11 cellular contexts compared by ENCODE assay signal in genomic region chr7:27197137-27198042, GRCh38. TPM values are rescaled to one million over a fixed set of nuclear protein-coding genes. Genes with fewer than 3 reads are reported as not detected.
A peak's percentile ranks its signal among the peaks of the same experiment; 100 is the strongest.
DNase-seq lines count a peak whose midpoint lies in the region; ATAC-seq, FAIRE-seq and TF ChIP-seq lines count a peak whose summit lies in the region.
"Had no signal": no experiment of that assay in that cellular context is flagged by ENCODE, and none has a peak within 500 bp of the region (broad histone marks: within the 10 kb centered on the region; RNA-seq: fewer than 3 reads in every experiment).

No MANE protein-coding gene starts in this region.

- no peak overlapping the region for H3K4me2 ChIP-seq in SK-N-SH

- CTCF ChIA-PET in SK-N-SH (lab: Yijun Ruan, JAX) = interaction anchor here (0.6 to 5.2 kb wide), 5 partner anchors 13 to 823 kb away, joined by 3 to 44 read pairs (median 20); no protein-coding TSS in a partner anchor

- ATAC-seq in HG02588 (IDR thresholded peaks at IDR 0.05; ENCODE audit: unreplicated experiment) = no peak

- WGBS in SK-N-SH (ENCODE audit: low lambda C conversion rate) = 21% methylated on average over 18 of the region's 18 CpGs

- H3K27me3 ChIP-seq in SK-N-SH (ENCODE audit: insufficient read depth) (peaks cover 82% of the 10 kb centered on the region), muscle layer of colon (ENCODE audit: control insufficient read depth in 1 of 2, insufficient read depth in 2 of 2, low read length in 2 of 2) (peaks cover 26 to 41% of the 10 kb centered on the region in 2 donors)

- H3K9me3 ChIP-seq in SK-N-SH = no peaks in the 10 kb centered on the region
- H3K9me3 ChIP-seq in muscle layer of colon (ENCODE audit: low read length) = no peaks in the 10 kb centered on the region
- H3K9me3 ChIP-seq: stomach had no signal

- peaks cover 9% of the 10 kb centered on the region for H4K20me1 ChIP-seq in SK-N-SH (ENCODE audit: insufficient read depth)

- peaks cover 8% of the 10 kb centered on the region for H3F3A ChIP-seq in SK-N-SH (replicated peaks; ENCODE audit: insufficient read depth)

- DNase-seq in ELR (ENCODE audit: low read depth) (peak; percentile 41), SK-N-SH (no peak), inferior parietal cortex (ENCODE audit: extremely low spot score) (no peak), GM19239 (ENCODE audit: insufficient read length, low spot score) (no peak)
- DNase-seq: activated naive CD4-positive, alpha-beta T cell treated with anti-CD3 and anti-CD28 coated beads, Interleukin-2, amount 50 U/mL, for 16 hours; C1 segment of cervical spinal cord; effector memory CD4-positive, alpha-beta T cell; NCI-H2029; stomach had no signal

- no peak overlapping the region for H2AFZ ChIP-seq in SK-N-SH (ENCODE audit: low read depth)

- no peaks in the 10 kb centered on the region for H3K79me2 ChIP-seq in SK-N-SH (ENCODE audit: insufficient read depth)

- peaks cover 0 to 4% of the 10 kb centered on the region in 2 experiments; a peak in 1 of 4 replicates for H3K4me1 ChIP-seq in SK-N-SH (ENCODE audit: control insufficient read depth in 1 of 2, insufficient read depth in 2 of 2, low read depth in 1 of 2, low read length in 1 of 2)
- peaks cover 13% of the 10 kb centered on the region for H3K4me1 ChIP-seq in muscle layer of colon (ENCODE audit: insufficient read depth, low read length)

- POLR2A ChIA-PET in SK-N-SH (lab: Yijun Ruan, JAX) = no interaction called here

- no peak for FAIRE-seq in GM19239 (lab: Jason Lieb, UNC)

- no peak for TF ChIP-seq RAD21 in SK-N-SH (IDR thresholded peaks at IDR 0.05; ENCODE audit: low read length)

- H3K9me2 ChIP-seq in SK-N-SH = no peaks in the 10 kb centered on the region

- H3K36me3 ChIP-seq in SK-N-SH (replicated peaks in 1 of 2; ENCODE audit: control insufficient read depth in 1 of 2, insufficient read depth in 2 of 2, low read length in 1 of 2) (no peaks in the 10 kb centered on the region), muscle layer of colon (ENCODE audit: insufficient read depth, low read length) (no peaks in the 10 kb centered on the region)
- H3K36me3 ChIP-seq: stomach had no signal

- TF ChIP-seq CTCF in SK-N-SH (IDR thresholded peaks at IDR 0.05) = no peak

- no peak overlapping the region for H3K4me3 ChIP-seq in SK-N-SH (ENCODE audit: low read depth in 2 of 2, low read length in 1 of 2)
- peak overlapping the region; percentile 86 to 92 for H3K4me3 ChIP-seq in muscle layer of colon (ENCODE audit: low read depth in 1 of 2, low read length in 2 of 2)
- H3K4me3 ChIP-seq: stomach had no signal

- no peak for TF ChIP-seq EP300 in SK-N-SH (IDR thresholded peaks at IDR 0.05; ENCODE audit: borderline replicate concordance in 1 of 2, low read depth in 1 of 2, low read length in 1 of 2)

- H3K27ac ChIP-seq in SK-N-SH (ENCODE audit: low read depth in 2 of 2, low read length in 1 of 2) (no peak overlapping the region), muscle layer of colon (ENCODE audit: low read depth, low read length) (peak overlapping the region; percentile 57)
- H3K27ac ChIP-seq: stomach had no signal

- H3K9ac ChIP-seq in SK-N-SH (no peak overlapping the region), muscle layer of colon (ENCODE audit: low read length) (peak overlapping the region; percentile 55)

TF ChIP-seq in SK-N-SH, 30 proteins besides CTCF, POLR2A, EP300 and RAD21:
- TF ChIP-seq YY1 (IDR thresholded peaks at IDR 0.05; ENCODE audit: low read depth) (no peak), GABPA (IDR thresholded peaks at IDR 0.05; ENCODE audit: low read depth) (no peak), RXRA (IDR thresholded peaks at IDR 0.05; ENCODE audit: borderline replicate concordance, low read depth) (no peak), CHD2 (IDR thresholded peaks at IDR 0.05; ENCODE audit: low read length, partially characterized antibody) (no peak), USF2 (IDR thresholded peaks at IDR 0.05; ENCODE audit: borderline replicate concordance, low read depth, low read length) (no peak), EZH2phosphoT487 (IDR thresholded peaks at IDR 0.05; ENCODE audit: borderline replicate concordance, low read depth) (peak; percentile 56)
TF ChIP-seq in SK-N-SH: peak in this region for 1.

RNA-seq across cellular contexts. Expression of gene HOXA13, which starts 2.5 kb away (rescaled TPM):
- polyA plus RNA-seq in SK-N-SH (2012; rRNA removed) = not detected in 2 replicates
- polyA plus RNA-seq in SK-N-SH (2012; cell fraction: cytosol; rRNA removed) = not detected in 2 replicates
- not detected in 2 replicates for polyA plus RNA-seq in SK-N-SH (2012; cell fraction: nucleus; rRNA removed)
- polyA plus RNA-seq: stomach had no signal

RNA-seq across cellular contexts. Expression of gene HOXA11, which starts 12.4 kb away (rescaled TPM):
- not detected in 2 replicates for polyA plus RNA-seq in SK-N-SH (2012; rRNA removed)
- polyA plus RNA-seq in SK-N-SH (2012; cell fraction: cytosol; rRNA removed) = not detected in 2 replicates
- polyA plus RNA-seq in SK-N-SH (2012; cell fraction: nucleus; rRNA removed) = not detected in 2 replicates
- polyA plus RNA-seq: stomach had no signal

RNA-seq across cellular contexts. Expression of gene HOXA10, which starts 23.3 kb away (rescaled TPM):
- polyA plus RNA-seq in SK-N-SH (2012; rRNA removed) = not detected in 2 replicates
- not detected in 2 replicates for polyA plus RNA-seq in SK-N-SH (2012; cell fraction: cytosol; rRNA removed)
- not detected in 2 replicates for polyA plus RNA-seq in SK-N-SH (2012; cell fraction: nucleus; rRNA removed)

RNA-seq across cellular contexts. Expression of gene HOXA9, which starts 32.1 kb away (rescaled TPM):
- not detected in 2 replicates for polyA plus RNA-seq in SK-N-SH (2012; rRNA removed)
- not detected in 2 replicates for polyA plus RNA-seq in SK-N-SH (2012; cell fraction: cytosol; rRNA removed)
- polyA plus RNA-seq in SK-N-SH (2012; cell fraction: nucleus; rRNA removed) = not detected in 2 replicates

RNA-seq across cellular contexts. Expression of gene HOXA7, which starts 40.9 kb away (rescaled TPM):
- not detected in 2 replicates for polyA plus RNA-seq in SK-N-SH (2012; rRNA removed)
- not detected in 2 replicates for polyA plus RNA-seq in SK-N-SH (2012; cell fraction: cytosol; rRNA removed)
- not detected in 2 replicates for polyA plus RNA-seq in SK-N-SH (2012; cell fraction: nucleus; rRNA removed)

Comparison
In these comparisons a context has a peak if more than half of its experiments do, and no peak if none do; other contexts are left out.
1. H3K4me3 ChIP-seq: peak in muscle layer of colon (2 of 2); none in SK-N-SH (0 of 2).